Comparison of ENCODE assay signal across 8 cellular contexts in the genomic region with DNA sequence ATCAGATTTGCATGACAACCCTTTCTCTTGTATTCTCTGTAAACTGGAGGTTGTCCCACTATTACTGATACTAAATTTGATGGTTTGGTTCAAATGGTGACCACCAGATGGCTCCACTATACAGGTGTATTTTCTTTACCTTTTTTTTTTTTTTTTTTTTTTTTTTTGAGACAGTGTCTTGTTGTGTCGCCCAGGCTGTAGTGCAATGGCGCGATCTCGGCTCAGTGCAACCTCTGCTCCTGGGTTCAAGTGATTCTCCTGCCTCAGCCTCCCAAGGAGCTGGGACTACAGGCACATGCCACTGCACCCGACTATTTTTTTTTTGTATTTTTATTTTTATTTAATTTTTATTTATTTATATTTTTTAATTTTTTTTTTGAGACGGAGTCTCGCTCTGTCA. TPM values are rescaled to one million over a fixed set of nuclear protein-coding genes. Genes with fewer than 3 reads are reported as not detected.
DNase-seq lines count a peak whose midpoint lies in the region; ATAC-seq and TF ChIP-seq lines count a peak whose summit lies in the region.

No MANE protein-coding gene starts in this region.

- H2AK9ac ChIP-seq in IMR-90 (replicated peaks; ENCODE audit: low read depth, low read length, poor library complexity): no peak overlapping the region

- H3K18ac ChIP-seq in IMR-90 (ENCODE audit: low read depth, low read length): no peak overlapping the region

- H3K27ac Mint-ChIP-seq in activated CD4-positive, alpha-beta T cell treated with anti-CD3 and anti-CD28 coated beads for 36 hours: no peak overlapping the region
- no peak overlapping the region for H3K27ac Mint-ChIP-seq in activated T-helper 2 cell treated with anti-CD3 and anti-CD28 coated beads, Interferon-gamma antibody, Interleukin-2, Interleukin-4, amounts not matched to agents 10 μg/mL and 5 μg/mL and 100 μg/mL, durations not matched to agents 14 hours and 24 hours and 36 hours

- TF ChIP-seq POLR2A in IMR-90 (IDR thresholded peaks at IDR 0.05; ENCODE audit: low read depth, low read length) (no peak), transverse colon (IDR thresholded peaks at IDR 0.05) (no peak)

- no peak overlapping the region for H2BK15ac ChIP-seq in IMR-90 (ENCODE audit: low read depth, low read length)

- no peaks in the 10 kb centered on the region for H3K9me3 Mint-ChIP-seq in activated CD4-positive, alpha-beta T cell treated with anti-CD3 and anti-CD28 coated beads for 36 hours (ENCODE audit: low read depth)
- H3K9me3 Mint-ChIP-seq in activated T-helper 2 cell treated with anti-CD3 and anti-CD28 coated beads, Interferon-gamma antibody, Interleukin-2, Interleukin-4, amounts not matched to agents 10 μg/mL and 5 μg/mL and 100 μg/mL, durations not matched to agents 14 hours and 24 hours and 36 hours: peaks cover 11% of the 10 kb centered on the region

- H3K4ac ChIP-seq in IMR-90 (ENCODE audit: low read depth, low read length): no peak overlapping the region

- peaks cover 10% of the 10 kb centered on the region for H3K4me1 ChIP-seq in IMR-90 (ENCODE audit: control insufficient read depth, insufficient read depth, low read length)
- H3K4me1 ChIP-seq in foreskin keratinocyte: peaks cover 8% of the 10 kb centered on the region
- peaks cover 3 to 26% (median 10%) of the 10 kb centered on the region in 4 donors for H3K4me1 ChIP-seq in transverse colon

- 0 out of 2 replicates have a peak, but pooled peaks cover 3% of the 10 kb centered on the region for H4K20me1 ChIP-seq in IMR-90 (ENCODE audit: insufficient read depth, low read length)

- H3K27me3 Mint-ChIP-seq in activated CD4-positive, alpha-beta T cell treated with anti-CD3 and anti-CD28 coated beads for 36 hours: no peaks in the 10 kb centered on the region
- H3K27me3 Mint-ChIP-seq in activated T-helper 2 cell treated with anti-CD3 and anti-CD28 coated beads, Interferon-gamma antibody, Interleukin-2, Interleukin-4, amounts not matched to agents 10 μg/mL and 5 μg/mL and 100 μg/mL, durations not matched to agents 14 hours and 24 hours and 36 hours (ENCODE audit: low read depth): no peaks in the 10 kb centered on the region

- peak; percentile 44 for DNase-seq in activated CD4-positive, alpha-beta T cell treated with anti-CD3 and anti-CD28 coated beads for 36 hours
- DNase-seq in activated CD4-positive, alpha-beta T cell treated with anti-CD3 and anti-CD28 coated beads for 1 hour: no peak
- no peak for DNase-seq in IMR-90
- peak; percentile 18 for DNase-seq in WERI-Rb-1
- DNase-seq in foreskin keratinocyte: peak in 1 of 2 donors; percentile 36
- DNase-seq in transverse colon: no peak
- DNase-seq in activated T-helper 2 cell treated with anti-CD3 and anti-CD28 coated beads, Interferon-gamma antibody, Interleukin-2, Interleukin-4, amounts not matched to agents 10 μg/mL and 5 μg/mL and 100 μg/mL, durations not matched to agents 14 hours and 24 hours and 36 hours (ENCODE audit: low spot score): no peak
- DNase-seq in nucleus accumbens (lab: John Stamatoyannopoulos, UW): no peak

- no peak overlapping the region for H3K56ac ChIP-seq in IMR-90 (ENCODE audit: extremely low read depth, insufficient read depth, low read length)

- H3K9ac ChIP-seq in IMR-90 (ENCODE audit: low read depth, low read length): no peak overlapping the region

- peak; percentile 74 for ATAC-seq in activated CD4-positive, alpha-beta T cell treated with anti-CD3 and anti-CD28 coated beads for 36 hours
- ATAC-seq in IMR-90 (ENCODE audit: low read depth): no peak
- no peak for ATAC-seq in foreskin keratinocyte

- POLR2A ChIA-PET in activated CD4-positive, alpha-beta T cell treated with anti-CD3 and anti-CD28 coated beads for 36 hours (lab: Charles Lee): interaction anchor here (0.7 kb wide), 1 partner anchor 366 kb away, joined by 4 read pairs; no protein-coding TSS in a partner anchor
- POLR2A ChIA-PET in IMR-90 (lab: Charles Lee; ENCODE audit: unreplicated experiment): no interaction called here

- H3K27ac ChIP-seq in IMR-90 (ENCODE audit: insufficient read depth, low read length) (no peak overlapping the region), WERI-Rb-1 (no peak overlapping the region), foreskin keratinocyte (no peak overlapping the region), transverse colon (no peak overlapping the region)

- H3K9me1 ChIP-seq in IMR-90 (ENCODE audit: insufficient read depth, low read length): peaks cover 5% of the 10 kb centered on the region

- TF ChIP-seq EP300 in transverse colon (IDR thresholded peaks at IDR 0.05; ENCODE audit: low read depth): no peak

- no peaks in the 10 kb centered on the region for H3K9me3 ChIP-seq in IMR-90 (ENCODE audit: control insufficient read depth, insufficient read depth, low read length)
- H3K9me3 ChIP-seq in WERI-Rb-1 (ENCODE audit: severe bottlenecking): no peaks in the 10 kb centered on the region
- no peaks in the 10 kb centered on the region for H3K9me3 ChIP-seq in transverse colon

- no peak overlapping the region for H2AFZ ChIP-seq in IMR-90 (replicated peaks; ENCODE audit: low read length, poor library complexity)

- no peak overlapping the region for H3K23ac ChIP-seq in IMR-90 (ENCODE audit: low read depth, low read length)

- in situ Hi-C loops in IMR-90 (cut with MboI; ENCODE audit: low sequenced_read_pairs) (loop anchor here (25.0 kb wide), 1 partner anchor 1083 kb away; a partner anchor contains a TSS), transverse colon (cut with MboI; ENCODE audit: low pct_ligation_motif_present in 1 of 4, low pct_unique_long_range_greater_than_20kb in 1 of 4, low sequenced_read_pairs in 3 of 4) (no loop called here)

- H3K4me3 Mint-ChIP-seq in activated CD4-positive, alpha-beta T cell treated with anti-CD3 and anti-CD28 coated beads for 36 hours: no peak overlapping the region
- no peak overlapping the region for H3K4me3 Mint-ChIP-seq in activated T-helper 2 cell treated with anti-CD3 and anti-CD28 coated beads, Interferon-gamma antibody, Interleukin-2, Interleukin-4, amounts not matched to agents 10 μg/mL and 5 μg/mL and 100 μg/mL, durations not matched to agents 14 hours and 24 hours and 36 hours (ENCODE audit: low read depth)

- H3K14ac ChIP-seq in IMR-90 (replicated peaks; ENCODE audit: low read depth, low read length): no peak overlapping the region

- H2BK5ac ChIP-seq in IMR-90 (ENCODE audit: low read depth, low read length, poor library complexity, severe bottlenecking): no peak overlapping the region

- WGBS in IMR-90 (ENCODE audit: extremely low coverage in 2 of 2, insufficient read length in 1 of 2), 2 experiments: no CpG with 5 or more reads among the region's 7 CpGs
- 52% methylated on average over 7 of the region's 7 CpGs; no CpG with 5 or more reads in 1 of the 2 donors for WGBS in transverse colon (ENCODE audit: low coverage in 1 of 2), 2 donors

- no peak overlapping the region for H4K8ac ChIP-seq in IMR-90 (ENCODE audit: low read depth in 2 of 2, low read length in 2 of 2)

- no peak overlapping the region for H2BK120ac ChIP-seq in IMR-90 (ENCODE audit: low read depth, low read length)

- H3K4me1 Mint-ChIP-seq in activated CD4-positive, alpha-beta T cell treated with anti-CD3 and anti-CD28 coated beads for 36 hours: peaks cover 30% of the 10 kb centered on the region
- H3K4me1 Mint-ChIP-seq in activated T-helper 2 cell treated with anti-CD3 and anti-CD28 coated beads, Interferon-gamma antibody, Interleukin-2, Interleukin-4, amounts not matched to agents 10 μg/mL and 5 μg/mL and 100 μg/mL, durations not matched to agents 14 hours and 24 hours and 36 hours (ENCODE audit: low read depth): peaks cover 8% of the 10 kb centered on the region

- intact Hi-C loops in activated CD4-positive, alpha-beta T cell treated with anti-CD3 and anti-CD28 coated beads for 36 hours (cut with DNase I, micrococcal nuclease): loop anchor here in 1 of 2 experiments (1.0 kb wide), 1 partner anchor 221 kb away; no protein-coding TSS in a partner anchor
- intact Hi-C loops in IMR-90 (cut with micrococcal nuclease): no loop called here
- intact Hi-C loops in transverse colon (cut with DNase I; ENCODE audit: low total_unique reads): no loop called here
- intact Hi-C loops in activated T-helper 2 cell treated with anti-CD3 and anti-CD28 coated beads, Interferon-gamma antibody, Interleukin-2, Interleukin-4, amounts not matched to agents 10 μg/mL and 5 μg/mL and 100 μg/mL, durations not matched to agents 14 hours and 24 hours and 36 hours (cut with micrococcal nuclease): loop anchor here (5.0 kb wide), 1 partner anchor 132 kb away; no protein-coding TSS in a partner anchor

- H3K4me2 ChIP-seq in IMR-90 (ENCODE audit: low read depth, low read length): no peak overlapping the region

- no peak overlapping the region for H2BK20ac ChIP-seq in IMR-90 (ENCODE audit: low read depth, low read length)

- TF ChIP-seq RAD21 in IMR-90 (IDR thresholded peaks at IDR 0.05; ENCODE audit: low read length): no peak

- H3K79me1 ChIP-seq in IMR-90 (ENCODE audit: low read depth in 1 of 2, low read length in 2 of 2): peaks cover 25 to 66% of the 10 kb centered on the region in 2 experiments

- peaks cover 10% of the 10 kb centered on the region for H3K36me3 Mint-ChIP-seq in activated CD4-positive, alpha-beta T cell treated with anti-CD3 and anti-CD28 coated beads for 36 hours (ENCODE audit: low read depth)
- peaks cover 28% of the 10 kb centered on the region for H3K36me3 Mint-ChIP-seq in activated T-helper 2 cell treated with anti-CD3 and anti-CD28 coated beads, Interferon-gamma antibody, Interleukin-2, Interleukin-4, amounts not matched to agents 10 μg/mL and 5 μg/mL and 100 μg/mL, durations not matched to agents 14 hours and 24 hours and 36 hours (ENCODE audit: low read depth)

- no TSS peak for BruUV-seq in IMR-90 (replicated peaks; lab: Mats Ljungman, UMichigan)

- H3K4me3 ChIP-seq in IMR-90 (ENCODE audit: insufficient read depth, low read depth, low read length) (no peak overlapping the region), WERI-Rb-1 (ENCODE audit: low read depth, low read length) (no peak overlapping the region), transverse colon (no peak overlapping the region)

- H3K36me3 ChIP-seq in IMR-90 (ENCODE audit: control insufficient read depth, insufficient read depth, low read length) (peaks cover 1% of the 10 kb centered on the region; the same call in 1 of the 2 replicates), WERI-Rb-1 (peaks cover 8% of the 10 kb centered on the region), transverse colon (no peaks in the 10 kb centered on the region)

- no peak overlapping the region for H4K91ac ChIP-seq in IMR-90 (ENCODE audit: insufficient read depth, low read depth, low read length)

- no peaks in the 10 kb centered on the region for H3K27me3 ChIP-seq in IMR-90 (ENCODE audit: control insufficient read depth, insufficient read depth, low read length)
- no peaks in the 10 kb centered on the region for H3K27me3 ChIP-seq in WERI-Rb-1 (ENCODE audit: insufficient read depth, low read depth, severe bottlenecking)
- H3K27me3 ChIP-seq in foreskin keratinocyte: no peaks in the 10 kb centered on the region
- H3K27me3 ChIP-seq in transverse colon: no peaks in the 10 kb centered on the region

- dilution Hi-C loops in IMR-90 (cut with HindIII; ENCODE audit: low sequenced_read_pairs, unreplicated experiment): no loop called here

- H4K5ac ChIP-seq in IMR-90 (ENCODE audit: low read depth, low read length): no peak overlapping the region

- H2AK5ac ChIP-seq in IMR-90 (ENCODE audit: low read depth, low read length): no peak overlapping the region

- TF ChIP-seq CTCF in IMR-90 (conservative IDR thresholded peaks at IDR 0.05; ENCODE audit: low read depth, low read length): peak; percentile 37; the same call in 1 of the 2 replicates
- TF ChIP-seq CTCF in WERI-Rb-1 (IDR thresholded peaks at IDR 0.05; ENCODE audit: low read depth, low read length): no peak
- peak; percentile 62 for TF ChIP-seq CTCF in foreskin keratinocyte (conservative IDR thresholded peaks at IDR 0.05)
- TF ChIP-seq CTCF in transverse colon (IDR thresholded peaks at IDR 0.05): peak; percentile 32 to 63 (median 41)

- CTCF ChIA-PET in activated CD4-positive, alpha-beta T cell treated with anti-CD3 and anti-CD28 coated beads for 36 hours (lab: Charles Lee): interaction anchor here (0.6 to 3.0 kb wide), 8 partner anchors 9 to 70 kb away, joined by 3 to 12 read pairs (median 4); a partner anchor contains a TSS
- CTCF ChIA-PET in IMR-90 (lab: Yijun Ruan, JAX): interaction anchor here (0.6 to 1.0 kb wide), 2 partner anchors 10 to 19 kb away, joined by 5 to 10 read pairs; no protein-coding TSS in a partner anchor

RNA-seq across cellular contexts. Expression of a gene that starts 6.6 kb away (rescaled TPM):
- total RNA-seq in activated CD4-positive, alpha-beta T cell treated with anti-CD3 and anti-CD28 coated beads for 36 hours: 10 to 100 TPM; 87.2 to 91.5 TPM
- total RNA-seq in IMR-90 (2012; rRNA removed): 92.3 and 124 TPM in 2 replicates
- 20.1 and 30.2 TPM in 2 replicates for polyA plus RNA-seq in IMR-90 (2012; rRNA removed)
- 6.5 and 6.6 TPM in 2 replicates for polyA plus RNA-seq in IMR-90 (2012; cell fraction: cytosol; rRNA removed)
- polyA plus RNA-seq in IMR-90 (2012; cell fraction: nucleus; rRNA removed; ENCODE audit: low replicate concordance): 3.8 and 25.2 TPM in 2 replicates
- total RNA-seq in foreskin keratinocyte: 88.3 and 100 TPM in 2 replicates
- 60.2 and 74.5 TPM in 2 replicates for polyA plus RNA-seq in foreskin keratinocyte
- total RNA-seq in transverse colon: 100 to 1,000 TPM in 2 of 4 donors, 10 to 100 TPM in 2; 32.6 to 119 (median 88.1) TPM
- total RNA-seq in activated T-helper 2 cell treated with anti-CD3 and anti-CD28 coated beads, Interferon-gamma antibody, Interleukin-2, Interleukin-4, amounts not matched to agents 10 μg/mL and 5 μg/mL and 100 μg/mL, durations not matched to agents 14 hours and 24 hours and 36 hours: 110 and 114 TPM in 2 replicates

RNA-seq across cellular contexts. Expression of a gene that starts 27.7 kb away (rescaled TPM):
- 100 to 1,000 TPM in 1 of 2 experiments, 10 to 100 TPM in 1; 90.6 to 105 TPM for total RNA-seq in activated CD4-positive, alpha-beta T cell treated with anti-CD3 and anti-CD28 coated beads for 36 hours
- total RNA-seq in IMR-90 (2012; rRNA removed) (243 TPM in 2 replicates), foreskin keratinocyte (55.9 and 62.0 TPM in 2 replicates), transverse colon (100 to 1,000 TPM; 170 to 272 (median 224) TPM)
- polyA plus RNA-seq in IMR-90 (2012; rRNA removed) (102 and 173 TPM in 2 replicates), foreskin keratinocyte (26.1 and 27.0 TPM in 2 replicates)
- 93.7 and 177 TPM in 2 replicates for polyA plus RNA-seq in IMR-90 (2012; cell fraction: cytosol; rRNA removed)
- 48.2 and 96.3 TPM in 2 replicates for polyA plus RNA-seq in IMR-90 (2012; cell fraction: nucleus; rRNA removed; ENCODE audit: low replicate concordance)
- 54.3 and 60.8 TPM in 2 replicates for total RNA-seq in activated T-helper 2 cell treated with anti-CD3 and anti-CD28 coated beads, Interferon-gamma antibody, Interleukin-2, Interleukin-4, amounts not matched to agents 10 μg/mL and 5 μg/mL and 100 μg/mL, durations not matched to agents 14 hours and 24 hours and 36 hours

RNA-seq across cellular contexts. Expression of a gene that starts 41.1 kb away (rescaled TPM):
- 10 to 100 TPM; 55.0 to 82.1 TPM for total RNA-seq in activated CD4-positive, alpha-beta T cell treated with anti-CD3 and anti-CD28 coated beads for 36 hours
- 45.2 and 50.3 TPM in 2 replicates for total RNA-seq in IMR-90 (2012; rRNA removed)
- polyA plus RNA-seq in IMR-90 (2012; rRNA removed): 29.2 and 30.5 TPM in 2 replicates
- polyA plus RNA-seq in IMR-90 (2012; cell fraction: cytosol; rRNA removed): 8.8 and 15.7 TPM in 2 replicates
- 4.2 and 15.3 TPM in 2 replicates for polyA plus RNA-seq in IMR-90 (2012; cell fraction: nucleus; rRNA removed; ENCODE audit: low replicate concordance)
- total RNA-seq in foreskin keratinocyte: 284 and 366 TPM in 2 replicates
- 208 and 296 TPM in 2 replicates for polyA plus RNA-seq in foreskin keratinocyte
- 10 to 100 TPM in 3 of 4 donors, 1 to 10 TPM in 1; 8.2 to 19.8 (median 13.8) TPM for total RNA-seq in transverse colon
- 108 and 109 TPM in 2 replicates for total RNA-seq in activated T-helper 2 cell treated with anti-CD3 and anti-CD28 coated beads, Interferon-gamma antibody, Interleukin-2, Interleukin-4, amounts not matched to agents 10 μg/mL and 5 μg/mL and 100 μg/mL, durations not matched to agents 14 hours and 24 hours and 36 hours

Comparison
In these comparisons a context has a peak if more than half of its experiments do, and no peak if none do; other contexts are left out.
1. DNase-seq: peak in activated CD4-positive, alpha-beta T cell treated with anti-CD3 and anti-CD28 coated beads for 36 hours (single experiment) and WERI-Rb-1 (single experiment); none in activated CD4-positive, alpha-beta T cell treated with anti-CD3 and anti-CD28 coated beads for 1 hour (single experiment), IMR-90 (single experiment), transverse colon (single experiment), activated T-helper 2 cell treated with anti-CD3 and anti-CD28 coated beads, Interferon-gamma antibody, Interleukin-2, Interleukin-4, amounts not matched to agents 10 μg/mL and 5 μg/mL and 100 μg/mL, durations not matched to agents 14 hours and 24 hours and 36 hours (single experiment) and nucleus accumbens (0 of 56).